Comparison of ENCODE assay signal across 20 cellular contexts in the genomic region with DNA sequence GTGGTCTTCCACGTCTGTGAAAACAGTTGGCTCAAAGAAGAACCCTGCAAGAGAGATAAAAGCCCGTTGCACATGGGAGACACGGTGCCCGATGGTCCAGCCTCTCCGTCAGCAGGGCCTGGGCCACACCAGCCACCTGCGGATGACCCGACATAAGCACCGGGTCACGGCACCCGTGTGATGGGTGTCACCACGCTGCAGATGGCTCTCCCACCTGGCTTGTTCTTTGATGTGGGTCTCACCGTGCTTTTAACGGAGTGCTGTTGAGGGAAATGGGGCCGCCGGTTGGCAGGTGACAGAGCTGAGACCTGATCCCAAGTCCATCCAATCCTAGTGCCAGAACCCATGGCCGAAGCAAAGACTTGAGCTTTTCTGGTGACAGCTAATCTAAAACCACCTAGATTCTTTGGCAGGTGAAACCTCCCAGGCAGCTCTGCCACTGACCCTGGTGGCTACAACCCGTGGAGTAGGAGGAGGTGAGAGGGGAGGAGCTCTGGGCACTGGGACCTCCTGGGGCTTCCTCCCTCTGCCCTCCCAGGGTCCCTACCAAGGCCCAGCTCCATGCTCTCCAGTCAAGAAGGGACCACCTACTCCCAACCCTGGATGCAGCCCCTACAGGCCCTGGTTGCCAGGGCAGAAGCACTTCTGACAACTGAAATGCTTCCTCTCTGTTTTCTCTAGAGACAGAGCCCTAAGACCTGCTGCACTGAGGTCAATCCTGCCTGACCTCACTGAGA. TPM values are rescaled to one million over a fixed set of nuclear protein-coding genes. Genes with fewer than 3 reads are reported as not detected.
DNase-seq lines count a peak whose midpoint lies in the region; ATAC-seq, FAIRE-seq and TF ChIP-seq lines count a peak whose summit lies in the region.
"Had no signal": no experiment of that assay in that cellular context is flagged by ENCODE, and none has a peak within 500 bp of the region (broad histone marks: within the 10 kb centered on the region; RNA-seq: fewer than 3 reads in every experiment).

No MANE protein-coding gene starts in this region.

- H3K4me3 ChIP-seq in Jurkat, Clone E6-1 (ENCODE audit: low read length): no peak overlapping the region
- no peak overlapping the region for H3K4me3 ChIP-seq in aorta (ENCODE audit: low read length in 2 of 2)
- no peak overlapping the region for H3K4me3 ChIP-seq in SK-N-SH (ENCODE audit: low read depth in 2 of 2, low read length in 1 of 2)

- POLR2A ChIA-PET in SK-N-SH (lab: Yijun Ruan, JAX): no interaction called here

- H3K27ac Mint-ChIP-seq in progenitor cell of endocrine pancreas: no peak overlapping the region
- H3K27ac Mint-ChIP-seq: B cell; CD4-positive, alpha-beta T cell; IgD-negative memory B cell had no signal

- H3K36me3 ChIP-seq in aorta (ENCODE audit: control insufficient read depth in 1 of 2, insufficient read depth in 2 of 2, low read length in 1 of 2): peaks cover 0 to 3% of the 10 kb centered on the region in 2 donors
- H3K36me3 ChIP-seq in SK-N-SH (replicated peaks in 1 of 2; ENCODE audit: control insufficient read depth in 1 of 2, insufficient read depth in 2 of 2, low read length in 1 of 2): no peaks in the 10 kb centered on the region

- H3K27ac ChIP-seq in aorta (ENCODE audit: low read depth in 1 of 2, low read length in 2 of 2) (no peak overlapping the region), SK-N-SH (ENCODE audit: low read depth in 2 of 2, low read length in 1 of 2) (no peak overlapping the region)

- H3K9me3 Mint-ChIP-seq in progenitor cell of endocrine pancreas (ENCODE audit: low read depth): no peaks in the 10 kb centered on the region
- H3K9me3 Mint-ChIP-seq: CD4-positive, alpha-beta T cell; IgD-negative memory B cell had no signal

- WGBS in aorta, 2 donors: 89 to 94% methylated on average over 17 of the region's 17 CpGs
- 52% methylated on average over 12 of the region's 17 CpGs for WGBS in SK-N-SH (ENCODE audit: low lambda C conversion rate)

- no peaks in the 10 kb centered on the region for H3K9me3 ChIP-seq in aorta (ENCODE audit: control insufficient read depth, low read length)
- no peaks in the 10 kb centered on the region for H3K9me3 ChIP-seq in SK-N-SH

- H3K4me2 ChIP-seq in SK-N-SH: no peak overlapping the region

- H3K9ac ChIP-seq in SK-N-SH: no peak overlapping the region

- H3K4me1 Mint-ChIP-seq in progenitor cell of endocrine pancreas (ENCODE audit: low read depth): no peaks in the 10 kb centered on the region
- H3K4me1 Mint-ChIP-seq: B cell, IgD-negative memory B cell had no signal

- H3K4me1 ChIP-seq in aorta (ENCODE audit: control insufficient read depth in 1 of 2, insufficient read depth in 2 of 2, low read length in 2 of 2): no peaks in the 10 kb centered on the region
- peaks cover 0 to 2% of the 10 kb centered on the region in 2 experiments; a peak in 1 of 4 replicates for H3K4me1 ChIP-seq in SK-N-SH (ENCODE audit: control insufficient read depth in 1 of 2, insufficient read depth in 2 of 2, low read depth in 1 of 2, low read length in 1 of 2)

- H4K20me1 ChIP-seq in SK-N-SH (ENCODE audit: insufficient read depth): no peaks in the 10 kb centered on the region

- no peaks in the 10 kb centered on the region for H3F3A ChIP-seq in SK-N-SH (replicated peaks; ENCODE audit: insufficient read depth)

- no peak for TF ChIP-seq POLR2A in GM12892 (IDR thresholded peaks at IDR 0.05; ENCODE audit: low read depth, low read length)

- TF ChIP-seq CTCF in progenitor cell of endocrine pancreas (IDR thresholded peaks at IDR 0.05; ENCODE audit: unreplicated experiment) (no peak), SK-N-SH (IDR thresholded peaks at IDR 0.05) (no peak)

- CTCF ChIA-PET in SK-N-SH (lab: Yijun Ruan, JAX): no interaction called here

- no peaks in the 10 kb centered on the region for H3K27me3 Mint-ChIP-seq in progenitor cell of endocrine pancreas
- H3K27me3 Mint-ChIP-seq: B cell; CD4-positive, alpha-beta T cell; IgD-negative memory B cell had no signal

- TF ChIP-seq EP300 in SK-N-SH (IDR thresholded peaks at IDR 0.05; ENCODE audit: borderline replicate concordance in 1 of 2, low read depth in 1 of 2, low read length in 1 of 2): no peak

- TF ChIP-seq RAD21 in SK-N-SH (IDR thresholded peaks at IDR 0.05; ENCODE audit: low read length): no peak

- H3K27me3 ChIP-seq in aorta (ENCODE audit: control insufficient read depth in 1 of 2, insufficient read depth in 2 of 2, low read length in 1 of 2) (no peaks in the 10 kb centered on the region), SK-N-SH (ENCODE audit: insufficient read depth) (no peaks in the 10 kb centered on the region)

- no peak for ATAC-seq in aorta (ENCODE audit: low FRiP score)
- ATAC-seq: Panc1 had no signal

- no peaks in the 10 kb centered on the region for H3K9me2 ChIP-seq in SK-N-SH

- peak; percentile 10 for DNase-seq in GM12892 (ENCODE audit: insufficient read length)
- peak; percentile 67 for DNase-seq in Jurkat, Clone E6-1 (ENCODE audit: low read depth, low spot score)
- peak; percentile 5 for DNase-seq in iPS-NIHi11 (ENCODE audit: low spot score)
- DNase-seq in progenitor cell of endocrine pancreas (ENCODE audit: low spot score, unreplicated experiment): peak; percentile 3
- no peak for DNase-seq in aorta
- DNase-seq in HK-2 (ENCODE audit: unreplicated experiment): no peak
- no peak for DNase-seq in SK-N-SH
- DNase-seq: Calu3; CD4-positive, alpha-beta T cell; DND-41; GF-D8; MV-4-11; NCI-H1436 treated with DMSO at 0.1 percent for 48 hours; NCI-H2081; NCI-H510A treated with DMSO at 0.1 percent for 48 hours; SHP77 had no signal

- H3K79me2 ChIP-seq in SK-N-SH (ENCODE audit: insufficient read depth): no peaks in the 10 kb centered on the region

- H3K4me3 Mint-ChIP-seq in progenitor cell of endocrine pancreas (ENCODE audit: low read depth): no peak overlapping the region
- H3K4me3 Mint-ChIP-seq: B cell; CD4-positive, alpha-beta T cell; IgD-negative memory B cell had no signal

- FAIRE-seq in GM12892 (lab: Jason Lieb, UNC): no peak
- FAIRE-seq: H54 had no signal

- H3K36me3 Mint-ChIP-seq in progenitor cell of endocrine pancreas (ENCODE audit: insufficient read depth): no peaks in the 10 kb centered on the region
- H3K36me3 Mint-ChIP-seq: IgD-negative memory B cell had no signal

- no peak overlapping the region for H2AFZ ChIP-seq in SK-N-SH (ENCODE audit: low read depth)

- intact Hi-C loops in aorta (cut with DNase I): no loop called here

TF ChIP-seq in SK-N-SH, 30 proteins besides CTCF, POLR2A, EP300 and RAD21 (continues in another document):
- TF ChIP-seq NFIC (IDR thresholded peaks at IDR 0.05; ENCODE audit: borderline replicate concordance) (no peak), TAF1 (IDR thresholded peaks at IDR 0.05; ENCODE audit: borderline replicate concordance, low read depth, low read length) (no peak), FOXM1 (IDR thresholded peaks at IDR 0.05; ENCODE audit: low read depth) (no peak), TEAD4 (IDR thresholded peaks at IDR 0.05; ENCODE audit: borderline replicate concordance, insufficient read depth) (no peak), GABPA (IDR thresholded peaks at IDR 0.05; ENCODE audit: low read depth) (no peak), RCOR1 (IDR thresholded peaks at IDR 0.05; ENCODE audit: low read length) (no peak), TCF12 (IDR thresholded peaks at IDR 0.05) (no peak), MEF2A (IDR thresholded peaks at IDR 0.05; ENCODE audit: borderline replicate concordance, low read depth) (no peak), RXRA (IDR thresholded peaks at IDR 0.05; ENCODE audit: borderline replicate concordance, low read depth) (no peak), POLR2AphosphoS5 (IDR thresholded peaks at IDR 0.05; ENCODE audit: low read depth, low read length) (no peak)
- TF ChIP-seq, protein P1, sequence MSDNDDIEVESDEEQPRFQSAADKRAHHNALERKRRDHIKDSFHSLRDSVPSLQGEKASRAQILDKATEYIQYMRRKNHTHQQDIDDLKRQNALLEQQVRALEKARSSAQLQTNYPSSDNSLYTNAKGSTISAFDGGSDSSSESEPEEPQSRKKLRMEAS (IDR thresholded peaks at IDR 0.05; ENCODE audit: low read depth): no peak
- TF ChIP-seq, protein P2, sequence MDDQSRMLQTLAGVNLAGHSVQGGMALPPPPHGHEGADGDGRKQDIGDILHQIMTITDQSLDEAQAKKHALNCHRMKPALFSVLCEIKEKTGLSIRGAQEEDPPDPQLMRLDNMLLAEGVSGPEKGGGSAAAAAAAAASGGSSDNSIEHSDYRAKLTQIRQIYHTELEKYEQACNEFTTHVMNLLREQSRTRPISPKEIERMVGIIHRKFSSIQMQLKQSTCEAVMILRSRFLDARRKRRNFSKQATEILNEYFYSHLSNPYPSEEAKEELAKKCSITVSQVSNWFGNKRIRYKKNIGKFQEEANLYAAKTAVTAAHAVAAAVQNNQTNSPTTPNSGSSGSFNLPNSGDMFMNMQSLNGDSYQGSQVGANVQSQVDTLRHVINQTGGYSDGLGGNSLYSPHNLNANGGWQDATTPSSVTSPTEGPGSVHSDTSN (IDR thresholded peaks at IDR 0.05): no peak

RNA-seq across cellular contexts. Expression of a gene that starts 23.4 kb away (rescaled TPM):
- polyA plus RNA-seq in GM12892 (2012; ENCODE audit: missing spikeins): 15.4 TPM
- 51.0 TPM for polyA plus RNA-seq in Jurkat, Clone E6-1 (2012; ENCODE audit: insufficient read depth, insufficient read length)
- 51.1 and 62.4 TPM in 2 replicates for total RNA-seq in progenitor cell of endocrine pancreas
- total RNA-seq in aorta: 10 to 100 TPM; 62.1 to 71.4 TPM
- 10 to 100 TPM; 32.6 to 71.4 TPM for polyA plus RNA-seq in aorta
- polyA plus RNA-seq in SK-N-SH (2012; rRNA removed): 53.4 and 58.4 TPM in 2 replicates
- 29.9 and 39.4 TPM in 2 replicates for polyA plus RNA-seq in SK-N-SH (2012; cell fraction: cytosol; rRNA removed)
- 72.6 and 102 TPM in 2 replicates for polyA plus RNA-seq in SK-N-SH (2012; cell fraction: nucleus; rRNA removed)

Comparison
In these comparisons a context has a peak if more than half of its experiments do, and no peak if none do; other contexts are left out.
1. DNase-seq: peak in GM12892 (single experiment), Jurkat, Clone E6-1 (single experiment), iPS-NIHi11 (single experiment) and progenitor cell of endocrine pancreas (single experiment); none in aorta (0 of 2), HK-2 (single experiment) and SK-N-SH (single experiment).